In the genomic region with DNA sequence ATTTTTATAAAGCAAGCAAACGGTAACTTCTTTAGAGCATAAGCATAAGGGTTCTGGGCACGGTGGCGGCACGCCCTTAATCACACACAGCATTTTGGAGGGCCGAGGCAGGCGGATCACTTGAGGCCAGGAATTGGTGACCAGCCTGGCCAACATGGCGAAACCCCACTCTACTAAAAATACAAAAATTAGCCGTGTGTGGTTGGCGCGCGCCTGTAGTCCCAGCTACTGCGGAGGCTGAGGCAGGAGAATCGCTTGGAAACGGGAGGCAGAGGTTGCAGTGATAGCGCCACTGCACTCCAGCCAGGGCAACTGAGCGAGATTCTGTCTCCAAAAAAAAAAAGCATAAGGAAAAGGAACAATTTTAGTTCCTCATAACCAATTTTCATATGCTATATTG, we compare ENCODE assay signal across 10 cellular contexts. TPM values are rescaled to one million over a fixed set of nuclear protein-coding genes. Genes with fewer than 3 reads are reported as not detected.
DNase-seq lines count a peak whose midpoint lies in the region; TF ChIP-seq lines count a peak whose summit lies in the region.
"Had no signal": no experiment of that assay in that cellular context is flagged by ENCODE, and none has a peak within 500 bp of the region (broad histone marks: within the 10 kb centered on the region; RNA-seq: fewer than 3 reads in every experiment).

No MANE protein-coding gene starts in this region.

- POLR2A ChIA-PET in AG04449 (lab: Yijun Ruan, JAX), result no interaction called here

- TF ChIP-seq CTCF in AG04449 (IDR thresholded peaks at IDR 0.05; ENCODE audit: insufficient read depth, low read length, missing control alignments) (no peak), astrocyte of the spinal cord (IDR thresholded peaks at IDR 0.05; ENCODE audit: low read depth, low read length) (no peak)

- H3K27ac ChIP-seq in HUES6 (ENCODE audit: low read depth, low read length) (no peak overlapping the region), muscle layer of duodenum (ENCODE audit: low read length) (no peak overlapping the region)

- H3K9me3 ChIP-seq in HUES6 (ENCODE audit: control insufficient read depth, insufficient read depth, low read depth, low read length) (no peaks in the 10 kb centered on the region), muscle layer of duodenum (ENCODE audit: control insufficient read depth in 1 of 2, low read length in 2 of 2) (no peaks in the 10 kb centered on the region)

- H3K4me1 ChIP-seq in HUES6 (ENCODE audit: control insufficient read depth, insufficient read depth, low read length) (peaks cover 14% of the 10 kb centered on the region), muscle layer of duodenum (ENCODE audit: control insufficient read depth in 1 of 2, insufficient read depth in 2 of 2, low read length in 2 of 2) (peaks cover 5 to 41% of the 10 kb centered on the region in 2 donors)

- in situ Hi-C loops in astrocyte of the spinal cord (cut with HindIII; ENCODE audit: low sequenced_read_pairs), result no loop called here

- no peak overlapping the region for H3K9ac ChIP-seq in HUES6 (ENCODE audit: low read length)

- CTCF ChIA-PET in AG04449 (lab: Yijun Ruan, JAX), result no interaction called here

- H3K36me3 ChIP-seq in HUES6 (ENCODE audit: control insufficient read depth, insufficient read depth, low read length) (peaks cover 4% of the 10 kb centered on the region; the same call in 1 of the 2 replicates), muscle layer of duodenum (ENCODE audit: control insufficient read depth in 1 of 2, insufficient read depth in 2 of 2, low read length in 2 of 2) (peaks cover 0 to 10% of the 10 kb centered on the region in 2 donors)

- H3K27me3 ChIP-seq in HUES6 (ENCODE audit: control insufficient read depth, insufficient read depth, low read length), result no peaks in the 10 kb centered on the region
- H3K27me3 ChIP-seq in muscle layer of duodenum (ENCODE audit: low read depth, low read length), result no peaks in the 10 kb centered on the region

- H3K4me3 ChIP-seq in AG04449 (ENCODE audit: low read depth, low read length) (peak overlapping the region; percentile 80), HUES6 (ENCODE audit: low read depth, low read length) (peak overlapping the region; percentile 99), astrocyte of the spinal cord (ENCODE audit: low read depth, low read length) (peak overlapping the region; percentile 91), muscle layer of duodenum (ENCODE audit: low read depth in 1 of 2, low read length in 2 of 2) (peak overlapping the region; percentile 80 to 91)

- no peak for DNase-seq in AG04449 (ENCODE audit: low read depth, low spot score)
- DNase-seq in astrocyte of the spinal cord (ENCODE audit: low read depth, low spot score), result no peak
- no peak for DNase-seq in DMS153 (lab: John Stamatoyannopoulos, UW)
- DNase-seq in mesenteric fat pad (ENCODE audit: low spot score), result no peak
- no peak for DNase-seq in NCI-H748 (lab: John Stamatoyannopoulos, UW; ENCODE audit: unreplicated experiment)
- DNase-seq in NCI-H2029 (lab: John Stamatoyannopoulos, UW), result no peak
- DNase-seq: activated CD4-positive, alpha-beta T cell treated with anti-CD3 and anti-CD28 coated beads for 4 hours; NCI-H1436 treated with DMSO at 0.1 percent for 48 hours had no signal

RNA-seq across cellular contexts. Expression of gene SENP6, which starts 2.6 kb away (rescaled TPM):
- total RNA-seq in mesenteric fat pad, result 93.8 TPM
